In genomic region chr14:97246648-97247047, GRCh38 we compare ENCODE assay signal across 39 cellular contexts.
"Had no signal": no experiment of that assay in that cellular context is flagged by ENCODE, and none has a peak within 500 bp of the region (broad histone marks: within the 10 kb centered on the region; RNA-seq: fewer than 3 reads in every experiment).

No MANE protein-coding gene starts in this region.

- H3K27me3 Mint-ChIP-seq: activated naive CD4-positive, alpha-beta T cell treated with anti-CD3 and anti-CD28 coated beads, Interleukin-2, amount 50 U/mL, for 24 hours; activated naive CD8-positive, alpha-beta T cell treated with anti-CD3 and anti-CD28 coated beads for 36 hours; activated naive CD8-positive, alpha-beta T cell treated with anti-CD3 and anti-CD28 coated beads, Interleukin-2, amount 50 U/mL, for 24 hours; activated T-cell treated with anti-CD3 and anti-CD28 coated beads, Interleukin-2, amount 50 U/mL, for 24 hours had no signal

- ATAC-seq: activated naive CD4-positive, alpha-beta T cell treated with anti-CD3 and anti-CD28 coated beads, Interleukin-2, amount 50 U/mL, for 72 hours; activated naive CD8-positive, alpha-beta T cell treated with anti-CD3 and anti-CD28 coated beads, Interleukin-2, amount 50 U/mL, for 24 hours; activated T-cell treated with anti-CD3 and anti-CD28 coated beads, Interleukin-2, amount 50 U/mL, for 4 hours; activated T-cell treated with anti-CD3 and anti-CD28 coated beads, Interleukin-2, amount 50 U/mL, for 72 hours; activated T-helper 17 cell treated with anti-CD3 and anti-CD28 coated beads, Interleukin-2, amount 50 U/mL, for 72 hours; body of pancreas had no signal

- H3K27ac Mint-ChIP-seq: activated naive CD4-positive, alpha-beta T cell treated with anti-CD3 and anti-CD28 coated beads for 36 hours; activated naive CD4-positive, alpha-beta T cell treated with anti-CD3 and anti-CD28 coated beads, Interleukin-2, amount 10 ng/mL, durations not matched to agents 7 days and 5 days; activated naive CD4-positive, alpha-beta T cell treated with anti-CD3 and anti-CD28 coated beads, Interleukin-2, amount 50 U/mL, for 72 hours; activated naive CD8-positive, alpha-beta T cell; activated naive CD8-positive, alpha-beta T cell treated with anti-CD3 and anti-CD28 coated beads for 36 hours; activated naive CD8-positive, alpha-beta T cell treated with anti-CD3 and anti-CD28 coated beads, Interleukin-2, amount 10 ng/mL, durations not matched to agents 7 days and 5 days; activated naive CD8-positive, alpha-beta T cell treated with anti-CD3 and anti-CD28 coated beads, Interleukin-2, amount 50 U/mL, for 24 hours; activated T-cell treated with anti-CD3 and anti-CD28 coated beads, Interleukin-2, amount 50 U/mL, for 24 hours; activated T-cell treated with anti-CD3 and anti-CD28 coated beads, Interleukin-2, amount 50 U/mL, for 72 hours; activated T-helper 1 cell treated with anti-CD3 and anti-CD28 coated beads, Interleukin-12 subunit alpha, Interleukin-12 subunit beta, Interleukin-2, Interleukin-4 antibody, amounts not matched to agents 30 ng/mL and 10 ng/mL and 1 ng/mL, durations not matched to agents 14 hours and 24 hours and 36 hours; activated T-helper 17 cell treated with anti-CD3 and anti-CD28 coated beads, Interleukin-2, amount 50 U/mL, for 72 hours; activated T-helper 2 cell treated with anti-CD3 and anti-CD28 coated beads, Interferon-gamma antibody, Interleukin-2, Interleukin-4, amounts not matched to agents 10 μg/mL and 5 μg/mL and 100 μg/mL, durations not matched to agents 14 hours and 24 hours and 36 hours had no signal

- H3K9me3 ChIP-seq: adrenal gland, ascending aorta, body of pancreas, breast epithelium had no signal

- H3K27ac ChIP-seq: adrenal gland, ascending aorta, body of pancreas, brain microvascular endothelial cell, breast epithelium, cardiac muscle cell had no signal

- DNase-seq: activated effector memory CD4-positive, alpha-beta T cell treated with anti-CD3 and anti-CD28 coated beads, Interleukin-2, amount 50 U/mL, for 16 hours; activated effector memory CD4-positive, alpha-beta T cell treated with Interleukin-2 at 50 U/mL for 16 hours; activated gamma-delta T cell; activated gamma-delta T cell treated with Interleukin-2 at 50 U/mL for 16 hours; activated naive CD4-positive, alpha-beta T cell; activated naive CD4-positive, alpha-beta T cell treated with anti-CD3 and anti-CD28 coated beads for 36 hours; activated naive CD4-positive, alpha-beta T cell treated with anti-CD3 and anti-CD28 coated beads, Interleukin-2, amount 10 ng/mL, durations not matched to agents 7 days and 5 days; activated naive CD4-positive, alpha-beta T cell treated with anti-CD3 and anti-CD28 coated beads, Interleukin-2, amount 50 U/mL, for 16 hours; activated naive CD4-positive, alpha-beta T cell treated with Interleukin-2 at 50 U/mL for 16 hours; activated naive CD8-positive, alpha-beta T cell treated with anti-CD3 and anti-CD28 coated beads for 36 hours; activated naive CD8-positive, alpha-beta T cell treated with anti-CD3 and anti-CD28 coated beads, Interleukin-2, amount 10 ng/mL, durations not matched to agents 7 days and 5 days; activated naive CD8-positive, alpha-beta T cell treated with anti-CD3 and anti-CD28 coated beads, Interleukin-2, amount 50 U/mL, for 24 hours; activated T-cell treated with anti-CD3 and anti-CD28 coated beads for 4 hours; activated T-cell treated with anti-CD3 and anti-CD28 coated beads, Interleukin-2, amount 50 U/mL, for 1 hour; activated T-cell treated with anti-CD3 and anti-CD28 coated beads, Interleukin-2, amount 50 U/mL, for 24 hours; activated T-cell treated with anti-CD3 and anti-CD28 coated beads, Interleukin-2, amount 50 U/mL, for 4 hours; activated T-cell treated with anti-CD3 and anti-CD28 coated beads, Interleukin-2, amount 50 U/mL, for 48 hours; activated T-cell treated with anti-CD3 and anti-CD28 coated beads, Interleukin-2, amount 50 U/mL, for 72 hours; adrenal gland; amniotic stem cell; amygdala; anterior cingulate cortex; aorta; body of pancreas; brain microvascular endothelial cell; caudate nucleus; central memory CD4-positive, alpha-beta T cell; cerebellar nuclear complex had no signal

- H3K4me1 Mint-ChIP-seq: brain had no signal

- H3K4me1 ChIP-seq: adrenal gland, ascending aorta, body of pancreas, breast epithelium had no signal

- H3K27me3 ChIP-seq: adrenal gland, ascending aorta, body of pancreas, brain microvascular endothelial cell, breast epithelium, cardiac muscle cell had no signal

- H3K36me3 ChIP-seq: adrenal gland, ascending aorta, brain microvascular endothelial cell, breast epithelium, cardiac muscle cell had no signal

- H3K4me3 Mint-ChIP-seq: activated naive CD4-positive, alpha-beta T cell treated with anti-CD3 and anti-CD28 coated beads for 36 hours; activated naive CD4-positive, alpha-beta T cell treated with anti-CD3 and anti-CD28 coated beads, Interleukin-2, amount 10 ng/mL, durations not matched to agents 7 days and 5 days; activated naive CD4-positive, alpha-beta T cell treated with anti-CD3 and anti-CD28 coated beads, Interleukin-2, amount 50 U/mL, for 24 hours; activated naive CD8-positive, alpha-beta T cell; activated naive CD8-positive, alpha-beta T cell treated with anti-CD3 and anti-CD28 coated beads for 36 hours; activated naive CD8-positive, alpha-beta T cell treated with anti-CD3 and anti-CD28 coated beads, Interleukin-2, amount 10 ng/mL, durations not matched to agents 7 days and 5 days; activated naive CD8-positive, alpha-beta T cell treated with anti-CD3 and anti-CD28 coated beads, Interleukin-2, amount 50 U/mL, for 24 hours; activated T-cell treated with anti-CD3 and anti-CD28 coated beads, Interleukin-2, amount 50 U/mL, for 24 hours; activated T-cell treated with anti-CD3 and anti-CD28 coated beads, Interleukin-2, amount 50 U/mL, for 4 hours; activated T-cell treated with anti-CD3 and anti-CD28 coated beads, Interleukin-2, amount 50 U/mL, for 72 hours; activated T-helper 1 cell treated with anti-CD3 and anti-CD28 coated beads, Interleukin-12 subunit alpha, Interleukin-12 subunit beta, Interleukin-2, Interleukin-4 antibody, amounts not matched to agents 30 ng/mL and 10 ng/mL and 1 ng/mL, durations not matched to agents 14 hours and 24 hours and 36 hours; activated T-helper 17 cell treated with anti-CD3 and anti-CD28 coated beads, Interleukin-2, amount 50 U/mL, for 72 hours; brain; central memory CD8-positive, alpha-beta T cell had no signal

- H3K9me3 Mint-ChIP-seq: activated naive CD4-positive, alpha-beta T cell treated with anti-CD3 and anti-CD28 coated beads for 36 hours; activated naive CD4-positive, alpha-beta T cell treated with anti-CD3 and anti-CD28 coated beads, Interleukin-2, amount 10 ng/mL, durations not matched to agents 7 days and 5 days; activated naive CD4-positive, alpha-beta T cell treated with anti-CD3 and anti-CD28 coated beads, Interleukin-2, amount 50 U/mL, for 24 hours; activated naive CD4-positive, alpha-beta T cell treated with anti-CD3 and anti-CD28 coated beads, Interleukin-2, amount 50 U/mL, for 72 hours; activated naive CD8-positive, alpha-beta T cell treated with anti-CD3 and anti-CD28 coated beads for 36 hours; activated naive CD8-positive, alpha-beta T cell treated with anti-CD3 and anti-CD28 coated beads, Interleukin-2, amount 10 ng/mL, durations not matched to agents 7 days and 5 days; activated naive CD8-positive, alpha-beta T cell treated with anti-CD3 and anti-CD28 coated beads, Interleukin-2, amount 50 U/mL, for 24 hours; activated T-cell treated with anti-CD3 and anti-CD28 coated beads, Interleukin-2, amount 50 U/mL, for 24 hours; activated T-cell treated with anti-CD3 and anti-CD28 coated beads, Interleukin-2, amount 50 U/mL, for 4 hours; activated T-helper 17 cell treated with anti-CD3 and anti-CD28 coated beads, Interleukin-2, amount 50 U/mL, for 72 hours; activated T-helper 2 cell treated with anti-CD3 and anti-CD28 coated beads, Interferon-gamma antibody, Interleukin-2, Interleukin-4, amounts not matched to agents 10 μg/mL and 5 μg/mL and 100 μg/mL, durations not matched to agents 14 hours and 24 hours and 36 hours; brain; central memory CD8-positive, alpha-beta T cell had no signal

- H3K4me3 ChIP-seq: adrenal gland, ascending aorta, body of pancreas, breast epithelium, cardiac muscle cell had no signal

- H3K36me3 Mint-ChIP-seq: activated naive CD4-positive, alpha-beta T cell treated with anti-CD3 and anti-CD28 coated beads, Interleukin-2, amount 10 ng/mL, durations not matched to agents 7 days and 5 days; activated naive CD4-positive, alpha-beta T cell treated with anti-CD3 and anti-CD28 coated beads, Interleukin-2, amount 50 U/mL, for 24 hours; activated naive CD4-positive, alpha-beta T cell treated with anti-CD3 and anti-CD28 coated beads, Interleukin-2, amount 50 U/mL, for 72 hours; activated naive CD8-positive, alpha-beta T cell; activated naive CD8-positive, alpha-beta T cell treated with anti-CD3 and anti-CD28 coated beads for 36 hours; activated naive CD8-positive, alpha-beta T cell treated with anti-CD3 and anti-CD28 coated beads, Interleukin-2, amount 10 ng/mL, durations not matched to agents 7 days and 5 days; brain had no signal
